ENCODE assay signal across 1 cellular context in genomic region chr7:157523371-157523765, GRCh38.
TF ChIP-seq lines count a peak whose summit lies in the region.

No MANE protein-coding gene starts in this region.

TF ChIP-seq in HepG2, 621 proteins besides CTCF, POLR2A, EP300 and RAD21 (continued from another document):
- TF ChIP-seq FUBP1 (CRISPR knock-in tag; IDR thresholded peaks at IDR 0.05; ENCODE audit: borderline replicate concordance), result no peak
- no peak for TF ChIP-seq GABPB1 (CRISPR knock-in tag; IDR thresholded peaks at IDR 0.05)
- no peak for TF ChIP-seq MIER2 (CRISPR knock-in tag; IDR thresholded peaks at IDR 0.05)
- TF ChIP-seq ATF5 (CRISPR knock-in tag; IDR thresholded peaks at IDR 0.05; ENCODE audit: low read depth), result no peak
- TF ChIP-seq ZNF644 (CRISPR knock-in tag; IDR thresholded peaks at IDR 0.05; ENCODE audit: low read depth), result no peak
- no peak for TF ChIP-seq ZUFSP (CRISPR knock-in tag; IDR thresholded peaks at IDR 0.05; ENCODE audit: borderline replicate concordance)
- TF ChIP-seq NFKBIZ (CRISPR knock-in tag; IDR thresholded peaks at IDR 0.05), result no peak
- no peak for TF ChIP-seq XBP1 (CRISPR knock-in tag; IDR thresholded peaks at IDR 0.05)
- TF ChIP-seq ZNF574 (CRISPR knock-in tag; IDR thresholded peaks at IDR 0.05), result no peak
- TF ChIP-seq GFI1 (CRISPR knock-in tag; IDR thresholded peaks at IDR 0.05; ENCODE audit: borderline replicate concordance), result no peak
- no peak for TF ChIP-seq ZBTB21 (CRISPR knock-in tag; IDR thresholded peaks at IDR 0.05)
- no peak for TF ChIP-seq SP4 (CRISPR knock-in tag; IDR thresholded peaks at IDR 0.05)
- no peak for TF ChIP-seq YEATS4 (CRISPR knock-in tag; IDR thresholded peaks at IDR 0.05; ENCODE audit: borderline replicate concordance)
- no peak for TF ChIP-seq MATR3 (CRISPR knock-in tag; IDR thresholded peaks at IDR 0.05)
- no peak for TF ChIP-seq HNRNPLL (IDR thresholded peaks at IDR 0.05; ENCODE audit: low read depth, low read length, poor library complexity, severe bottlenecking)
